ENCODE assay signal across 1 cellular context in genomic region chr3:134419214-134419965, GRCh38.
A peak's percentile ranks its signal among the peaks of the same experiment; 100 is the strongest.
TF ChIP-seq lines count a peak whose summit lies in the region.

No MANE protein-coding gene starts in this region.

TF ChIP-seq in HepG2, 621 proteins besides CTCF, POLR2A, EP300 and RAD21 (continued from another document and continues in another):
- TF ChIP-seq, protein P1, sequence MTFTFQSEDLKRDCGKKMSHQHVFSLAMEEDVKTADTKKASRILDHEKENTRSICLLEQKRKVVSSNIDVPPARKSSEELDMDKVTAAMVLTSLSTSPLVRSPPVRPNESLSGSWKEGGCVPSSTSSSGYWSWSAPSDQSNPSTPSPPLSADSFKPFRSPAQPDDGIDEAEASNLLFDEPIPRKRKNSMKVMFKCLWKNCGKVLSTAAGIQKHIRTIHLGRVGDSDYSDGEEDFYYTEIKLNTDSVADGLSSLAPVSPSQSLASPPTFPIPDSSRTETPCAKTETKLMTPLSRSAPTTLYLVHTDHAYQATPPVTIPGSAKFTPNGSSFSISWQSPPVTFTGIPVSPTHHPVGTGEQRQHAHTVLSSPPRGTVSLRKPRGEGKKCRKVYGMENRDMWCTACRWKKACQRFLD (CRISPR knock-in tag; IDR thresholded peaks at IDR 0.05; ENCODE audit: borderline replicate concordance), result no peak
- TF ChIP-seq, protein P2, sequence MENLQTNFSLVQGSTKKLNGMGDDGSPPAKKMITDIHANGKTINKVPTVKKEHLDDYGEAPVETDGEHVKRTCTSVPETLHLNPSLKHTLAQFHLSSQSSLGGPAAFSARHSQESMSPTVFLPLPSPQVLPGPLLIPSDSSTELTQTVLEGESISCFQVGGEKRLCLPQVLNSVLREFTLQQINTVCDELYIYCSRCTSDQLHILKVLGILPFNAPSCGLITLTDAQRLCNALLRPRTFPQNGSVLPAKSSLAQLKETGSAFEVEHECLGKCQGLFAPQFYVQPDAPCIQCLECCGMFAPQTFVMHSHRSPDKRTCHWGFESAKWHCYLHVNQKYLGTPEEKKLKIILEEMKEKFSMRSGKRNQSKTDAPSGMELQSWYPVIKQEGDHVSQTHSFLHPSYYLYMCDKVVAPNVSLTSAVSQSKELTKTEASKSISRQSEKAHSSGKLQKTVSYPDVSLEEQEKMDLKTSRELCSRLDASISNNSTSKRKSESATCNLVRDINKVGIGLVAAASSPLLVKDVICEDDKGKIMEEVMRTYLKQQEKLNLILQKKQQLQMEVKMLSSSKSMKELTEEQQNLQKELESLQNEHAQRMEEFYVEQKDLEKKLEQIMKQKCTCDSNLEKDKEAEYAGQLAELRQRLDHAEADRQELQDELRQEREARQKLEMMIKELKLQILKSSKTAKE (CRISPR knock-in tag; IDR thresholded peaks at IDR 0.05; ENCODE audit: borderline replicate concordance), result no peak
- TF ChIP-seq MAFG (CRISPR knock-in tag; IDR thresholded peaks at IDR 0.05), result no peak
- no peak for TF ChIP-seq NFE2 (CRISPR knock-in tag; IDR thresholded peaks at IDR 0.05)
- TF ChIP-seq ZNF446 (CRISPR knock-in tag; IDR thresholded peaks at IDR 0.05), result no peak
- no peak for TF ChIP-seq ZNF781 (CRISPR knock-in tag; IDR thresholded peaks at IDR 0.05; ENCODE audit: borderline replicate concordance, not compliant biosample characterization)
- no peak for TF ChIP-seq ZNF44 (CRISPR knock-in tag; IDR thresholded peaks at IDR 0.05)
- TF ChIP-seq KMT2A (CRISPR knock-in tag; IDR thresholded peaks at IDR 0.05), result 0 out of 2 replicates have a peak, but pooled peaks have one; percentile 41
- TF ChIP-seq HOXA5 (CRISPR knock-in tag; IDR thresholded peaks at IDR 0.05), result no peak
- TF ChIP-seq ZFP1 (CRISPR knock-in tag; IDR thresholded peaks at IDR 0.05), result peak; percentile 34; the same call in 1 of the 2 replicates
- TF ChIP-seq PRPF4 (IDR thresholded peaks at IDR 0.05; ENCODE audit: low read depth, low read length, poor library complexity, severe bottlenecking), result no peak
- TF ChIP-seq ZNF263 (CRISPR knock-in tag; IDR thresholded peaks at IDR 0.05), result no peak
- TF ChIP-seq MAFF (IDR thresholded peaks at IDR 0.05; ENCODE audit: low read depth, low read length), result peak; percentile 13; the same call in 1 of the 2 replicates
- peak; percentile 90 for TF ChIP-seq ZMYM4 (CRISPR knock-in tag; IDR thresholded peaks at IDR 0.05)
- TF ChIP-seq ATAD3A (CRISPR knock-in tag; IDR thresholded peaks at IDR 0.05), result no peak
- TF ChIP-seq ZNF747 (CRISPR knock-in tag; IDR thresholded peaks at IDR 0.05; ENCODE audit: borderline replicate concordance), result no peak
- TF ChIP-seq KDM5A (IDR thresholded peaks at IDR 0.05; ENCODE audit: borderline replicate concordance, low read length), result no peak
- TF ChIP-seq ZBTB20 (CRISPR knock-in tag; IDR thresholded peaks at IDR 0.05; ENCODE audit: borderline replicate concordance, low read depth), result no peak
- peak; percentile 44 for TF ChIP-seq TEAD3 (CRISPR knock-in tag; optimal IDR thresholded peaks at IDR 0.05; ENCODE audit: borderline replicate concordance)
- TF ChIP-seq NFIB (CRISPR knock-in tag; IDR thresholded peaks at IDR 0.05; ENCODE audit: borderline replicate concordance), result no peak
- TF ChIP-seq HES4 (CRISPR knock-in tag; IDR thresholded peaks at IDR 0.05; ENCODE audit: borderline replicate concordance), result no peak
- no peak for TF ChIP-seq U2AF1 (optimal IDR thresholded peaks at IDR 0.05; ENCODE audit: low read depth, low read length)
- no peak for TF ChIP-seq ZNF34 (CRISPR knock-in tag; IDR thresholded peaks at IDR 0.05; ENCODE audit: borderline replicate concordance)
- TF ChIP-seq ZZZ3 (CRISPR knock-in tag; IDR thresholded peaks at IDR 0.05; ENCODE audit: borderline replicate concordance), result no peak
- peak; percentile 72 for TF ChIP-seq RXRB (CRISPR knock-in tag; IDR thresholded peaks at IDR 0.05; ENCODE audit: borderline replicate concordance)
- no peak for TF ChIP-seq ZFAT (CRISPR knock-in tag; conservative IDR thresholded peaks at IDR 0.05)
- TF ChIP-seq, protein P3, sequence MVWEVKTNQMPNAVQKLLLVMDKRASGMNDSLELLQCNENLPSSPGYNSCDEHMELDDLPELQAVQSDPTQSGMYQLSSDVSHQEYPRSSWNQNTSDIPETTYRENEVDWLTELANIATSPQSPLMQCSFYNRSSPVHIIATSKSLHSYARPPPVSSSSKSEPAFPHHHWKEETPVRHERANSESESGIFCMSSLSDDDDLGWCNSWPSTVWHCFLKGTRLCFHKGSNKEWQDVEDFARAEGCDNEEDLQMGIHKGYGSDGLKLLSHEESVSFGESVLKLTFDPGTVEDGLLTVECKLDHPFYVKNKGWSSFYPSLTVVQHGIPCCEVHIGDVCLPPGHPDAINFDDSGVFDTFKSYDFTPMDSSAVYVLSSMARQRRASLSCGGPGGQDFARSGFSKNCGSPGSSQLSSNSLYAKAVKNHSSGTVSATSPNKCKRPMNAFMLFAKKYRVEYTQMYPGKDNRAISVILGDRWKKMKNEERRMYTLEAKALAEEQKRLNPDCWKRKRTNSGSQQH (CRISPR knock-in tag; IDR thresholded peaks at IDR 0.05; ENCODE audit: low read depth), result no peak
- no peak for TF ChIP-seq SETDB1 (CRISPR knock-in tag; IDR thresholded peaks at IDR 0.05; ENCODE audit: borderline replicate concordance)
- no peak for TF ChIP-seq CERS6 (CRISPR knock-in tag; IDR thresholded peaks at IDR 0.05)
- TF ChIP-seq GATAD1 (CRISPR knock-in tag; IDR thresholded peaks at IDR 0.05), result peak; percentile 22; the same call in 1 of the 2 replicates
- no peak for TF ChIP-seq HMGA1 (CRISPR knock-in tag; conservative IDR thresholded peaks at IDR 0.05)
- TF ChIP-seq TOPORS (CRISPR knock-in tag; IDR thresholded peaks at IDR 0.05), result no peak
- TF ChIP-seq RFX5 (IDR thresholded peaks at IDR 0.05; ENCODE audit: low read depth, low read length), result no peak
- no peak for TF ChIP-seq KDM4B (CRISPR knock-in tag; IDR thresholded peaks at IDR 0.05)
- no peak; the same call in 1 of the 2 replicates for TF ChIP-seq ERF (CRISPR knock-in tag; IDR thresholded peaks at IDR 0.05)
- no peak for TF ChIP-seq TRAFD1 (CRISPR knock-in tag; IDR thresholded peaks at IDR 0.05; ENCODE audit: borderline replicate concordance)
- TF ChIP-seq NR2C2 (CRISPR knock-in tag; IDR thresholded peaks at IDR 0.05; ENCODE audit: borderline replicate concordance), result peak; percentile 41; the same call in 1 of the 2 replicates
- TF ChIP-seq TARDBP (CRISPR knock-in tag; IDR thresholded peaks at IDR 0.05), result 0 out of 2 replicates have a peak, but pooled peaks have one; percentile 41
- TF ChIP-seq ZFP37 (CRISPR knock-in tag; IDR thresholded peaks at IDR 0.05; ENCODE audit: borderline replicate concordance), result no peak
- TF ChIP-seq, protein P4, sequence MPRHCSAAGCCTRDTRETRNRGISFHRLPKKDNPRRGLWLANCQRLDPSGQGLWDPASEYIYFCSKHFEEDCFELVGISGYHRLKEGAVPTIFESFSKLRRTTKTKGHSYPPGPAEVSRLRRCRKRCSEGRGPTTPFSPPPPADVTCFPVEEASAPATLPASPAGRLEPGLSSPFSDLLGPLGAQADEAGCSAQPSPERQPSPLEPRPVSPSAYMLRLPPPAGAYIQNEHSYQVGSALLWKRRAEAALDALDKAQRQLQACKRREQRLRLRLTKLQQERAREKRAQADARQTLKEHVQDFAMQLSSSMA (CRISPR knock-in tag; IDR thresholded peaks at IDR 0.05), result no peak
- TF ChIP-seq ZGPAT (CRISPR knock-in tag; IDR thresholded peaks at IDR 0.05), result peak; percentile 77
- TF ChIP-seq DNMT3B (CRISPR knock-in tag; conservative IDR thresholded peaks at IDR 0.05), result no peak
- TF ChIP-seq RBM22 (optimal IDR thresholded peaks at IDR 0.05; ENCODE audit: low read length), result no peak
- TF ChIP-seq, protein P5, sequence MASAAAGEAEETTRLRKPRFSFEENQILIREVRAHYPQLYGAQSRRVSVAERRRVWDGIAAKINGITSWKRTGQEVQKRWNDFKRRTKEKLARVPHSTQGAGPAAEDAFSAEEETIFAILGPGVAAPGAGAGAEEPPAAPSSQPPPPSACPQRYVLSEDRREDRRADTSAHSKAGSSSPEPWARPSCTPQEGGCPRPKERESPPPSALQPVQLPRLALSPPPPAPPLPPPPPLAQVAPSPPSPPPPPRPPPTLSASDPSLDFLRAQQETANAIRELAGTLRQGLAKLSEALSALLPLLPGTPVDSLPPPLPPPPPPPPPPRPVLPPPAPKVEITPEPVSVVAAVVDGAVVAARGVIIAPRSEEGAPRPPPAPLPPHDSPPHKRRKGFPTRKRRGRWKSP (CRISPR knock-in tag; IDR thresholded peaks at IDR 0.05), result peak; percentile 72; the same call in 1 of the 2 replicates
- TF ChIP-seq ZNF136 (CRISPR knock-in tag; IDR thresholded peaks at IDR 0.05; ENCODE audit: low read depth), result no peak
- TF ChIP-seq GMEB1 (CRISPR knock-in tag; IDR thresholded peaks at IDR 0.05; ENCODE audit: borderline replicate concordance), result peak; percentile 13; the same call in 1 of the 2 replicates
- TF ChIP-seq ZNF280D (CRISPR knock-in tag; IDR thresholded peaks at IDR 0.05), result no peak
- TF ChIP-seq ZNF788 (CRISPR knock-in tag; IDR thresholded peaks at IDR 0.05; ENCODE audit: borderline replicate concordance), result no peak
- TF ChIP-seq PITX1 (CRISPR knock-in tag; IDR thresholded peaks at IDR 0.05), result peak; percentile 22; the same call in 1 of the 2 replicates
- TF ChIP-seq CBX2 (IDR thresholded peaks at IDR 0.05; ENCODE audit: low read depth, low read length), result no peak
- no peak for TF ChIP-seq CBX2 (CRISPR knock-in tag; IDR thresholded peaks at IDR 0.05; ENCODE audit: low read depth)
- no peak for TF ChIP-seq ZSCAN31 (CRISPR knock-in tag; IDR thresholded peaks at IDR 0.05; ENCODE audit: low read depth)
- no peak for TF ChIP-seq ZNF17 (CRISPR knock-in tag; IDR thresholded peaks at IDR 0.05)
- TF ChIP-seq ZKSCAN5 (CRISPR knock-in tag; IDR thresholded peaks at IDR 0.05), result no peak
- no peak for TF ChIP-seq ZNF543 (CRISPR knock-in tag; IDR thresholded peaks at IDR 0.05)
- no peak for TF ChIP-seq MAFK (conservative IDR thresholded peaks at IDR 0.05 in 1 of 2, IDR thresholded peaks at IDR 0.05 in 1 of 2; ENCODE audit: low read length in 2 of 2)
